Comparison of ENCODE assay signal across 8 cellular contexts in genomic region chr5:107542428-107542827, GRCh38.
A peak's percentile ranks its signal among the peaks of the same experiment; 100 is the strongest.
DNase-seq lines count a peak whose midpoint lies in the region; ATAC-seq and TF ChIP-seq lines count a peak whose summit lies in the region.

No MANE protein-coding gene starts in this region.

- H3K9me3 ChIP-seq in body of pancreas = no peaks in the 10 kb centered on the region
- H3K9me3 ChIP-seq in lower lobe of right lung = no peaks in the 10 kb centered on the region

- peak overlapping the region; percentile 33; the same call in 1 of the 2 replicates for H3K4me2 ChIP-seq in KMS-11

- H3K9ac ChIP-seq in KMS-11 = no peak overlapping the region

- H2AFZ ChIP-seq in KMS-11 (ENCODE audit: low read depth) = no peak overlapping the region

- H3K27me3 ChIP-seq in KMS-11 (ENCODE audit: insufficient read depth, low read depth) (no peaks in the 10 kb centered on the region), body of pancreas (no peaks in the 10 kb centered on the region), lower lobe of right lung (ENCODE audit: low read depth) (no peaks in the 10 kb centered on the region)

- H3K27ac ChIP-seq in KMS-11 = no peak overlapping the region
- peak overlapping the region in 3 of 4 donors; percentile 46 to 87 (median 70) for H3K27ac ChIP-seq in body of pancreas
- H3K27ac ChIP-seq in lower lobe of right lung = no peak overlapping the region

- H3K4me3 ChIP-seq in KMS-11 (IDR thresholded peaks at IDR 0.05; ENCODE audit: insufficient read depth, low read depth, low read length) (no peak overlapping the region), body of pancreas (no peak overlapping the region), lower lobe of right lung (no peak overlapping the region)

- H4K20me1 ChIP-seq in KMS-11 (ENCODE audit: insufficient read depth) = no peaks in the 10 kb centered on the region

- peak; percentile 51 for ATAC-seq in GM18498 (IDR thresholded peaks at IDR 0.05; ENCODE audit: unreplicated experiment)
- ATAC-seq in body of pancreas = peak; percentile 93
- peak; percentile 78 to 90 for ATAC-seq in lower lobe of right lung
- no peak for ATAC-seq in GM21619 (IDR thresholded peaks at IDR 0.05; ENCODE audit: unreplicated experiment)

- H3K4me1 ChIP-seq in KMS-11 (ENCODE audit: low read depth, poor library complexity, severe bottlenecking) = peaks cover 22% of the 10 kb centered on the region
- peaks cover 42% of the 10 kb centered on the region for H3K4me1 ChIP-seq in body of pancreas
- peaks cover 22% of the 10 kb centered on the region for H3K4me1 ChIP-seq in lower lobe of right lung

- H3K79me2 ChIP-seq in KMS-11 (ENCODE audit: insufficient read depth, low read depth) = no peaks in the 10 kb centered on the region

- DNase-seq in body of pancreas (peak; percentile 89 to 95 (median 93)), lower lobe of right lung (peak; percentile 73), NCI-H128 (lab: John Stamatoyannopoulos, UW; ENCODE audit: unreplicated experiment) (no peak)
- DNase-seq in stimulated activated CD4-positive, alpha-beta T cell treated with anti-CD3 and anti-CD28 coated beads, Interleukin-4, amount 100 ng/mL, for 4 hours = no peak
- DNase-seq in stimulated activated CD4-positive, alpha-beta T cell treated with anti-CD3 and anti-CD28 coated beads, Interleukin-4, amount 100 ng/mL, for 1 hour = no peak

- no peak for TF ChIP-seq POLR2A in body of pancreas (IDR thresholded peaks at IDR 0.05)

- H3K36me3 ChIP-seq in KMS-11 (ENCODE audit: insufficient read depth) = no peaks in the 10 kb centered on the region
- no peaks in the 10 kb centered on the region for H3K36me3 ChIP-seq in body of pancreas (replicated peaks in 1 of 2; ENCODE audit: insufficient read depth in 1 of 2, low read depth in 2 of 2)
- H3K36me3 ChIP-seq in lower lobe of right lung = no peaks in the 10 kb centered on the region

- intact Hi-C loops in body of pancreas (cut with DNase I) = no loop called here
- intact Hi-C loops in lower lobe of right lung (cut with DNase I) = no loop called here

- TF ChIP-seq CTCF in KMS-11 (conservative IDR thresholded peaks at IDR 0.05; ENCODE audit: low read depth, low read length) (no peak), body of pancreas (IDR thresholded peaks at IDR 0.05) (no peak), lower lobe of right lung (IDR thresholded peaks at IDR 0.05) (no peak)

- 9 to 24% methylated on average over 4 of the region's 4 CpGs for WGBS in body of pancreas, 2 donors

Comparison
In these comparisons a context has a peak if more than half of its experiments do, and no peak if none do; other contexts are left out.
1. H3K27ac ChIP-seq: peak in body of pancreas (3 of 4); none in KMS-11 (single experiment) and lower lobe of right lung (single experiment).
2. DNase-seq: peak in body of pancreas (4 of 4) and lower lobe of right lung (single experiment); none in NCI-H128 (single experiment), stimulated activated CD4-positive, alpha-beta T cell treated with anti-CD3 and anti-CD28 coated beads, Interleukin-4, amount 100 ng/mL, for 4 hours (0 of 2) and stimulated activated CD4-positive, alpha-beta T cell treated with anti-CD3 and anti-CD28 coated beads, Interleukin-4, amount 100 ng/mL, for 1 hour (single experiment).